ENCODE assay signal across 9 cellular contexts in the genomic region with DNA sequence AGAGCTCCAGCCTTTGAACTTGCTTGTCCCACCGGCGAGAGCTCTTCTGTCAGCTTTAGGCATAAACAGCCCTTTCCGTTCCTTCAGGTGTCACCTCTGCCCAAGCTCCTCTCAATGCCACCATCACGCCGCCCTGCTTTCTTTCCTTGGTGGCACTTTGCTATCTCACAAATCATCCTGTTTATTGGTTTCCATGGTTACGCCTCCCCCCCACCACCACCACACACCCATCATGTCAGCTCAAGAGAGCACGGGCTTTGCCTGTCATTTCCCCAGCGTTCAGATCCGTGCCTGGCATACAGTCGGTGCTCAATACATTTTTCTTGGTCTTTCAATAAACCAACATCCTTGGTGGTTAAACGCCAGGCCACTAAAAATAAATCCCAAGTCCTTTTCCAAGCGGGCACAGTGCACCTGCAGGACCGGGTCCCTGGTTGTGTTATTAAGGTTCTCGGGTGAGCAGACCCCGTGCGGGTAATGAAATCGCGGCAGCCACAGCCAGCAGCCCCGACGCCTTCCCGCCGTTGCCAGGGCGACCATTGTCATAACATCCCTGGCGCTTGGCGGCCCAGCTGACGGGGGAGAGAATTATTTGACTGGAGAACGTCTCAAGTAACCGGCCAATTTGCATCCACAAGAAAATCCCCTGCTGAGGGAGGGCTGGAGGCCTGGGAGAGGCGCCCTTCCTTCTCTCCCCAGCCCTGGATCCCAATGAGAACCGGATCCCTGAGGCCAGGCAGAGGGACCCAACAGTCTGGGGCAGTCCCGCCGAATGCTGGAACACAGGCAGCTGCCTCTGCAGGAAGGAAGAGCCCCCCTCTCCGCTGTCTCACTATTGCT.
DNase-seq lines count a peak whose midpoint lies in the region; ATAC-seq and TF ChIP-seq lines count a peak whose summit lies in the region.
"Had no signal": no experiment of that assay in that cellular context is flagged by ENCODE, and none has a peak within 500 bp of the region (broad histone marks: within the 10 kb centered on the region; RNA-seq: fewer than 3 reads in every experiment).

No MANE protein-coding gene starts in this region.

- peak overlapping the region; percentile 55; the same call in 1 of the 2 replicates for H3K4me3 ChIP-seq in iPS-20b (ENCODE audit: low read length)
- no peak overlapping the region for H3K4me3 ChIP-seq in Peyer's patch
- H3K4me3 ChIP-seq: body of pancreas had no signal

- no peak for TF ChIP-seq CTCF in Peyer's patch (IDR thresholded peaks at IDR 0.05)

- no peaks in the 10 kb centered on the region for H3K9me3 Mint-ChIP-seq in activated T-cell treated with anti-CD3 and anti-CD28 coated beads, Interleukin-2, amount 50 U/mL, for 72 hours

- H3K9me3 ChIP-seq in iPS-20b (ENCODE audit: insufficient read depth, low read depth, low read length) (no peaks in the 10 kb centered on the region), Peyer's patch (no peaks in the 10 kb centered on the region)
- H3K9me3 ChIP-seq: body of pancreas had no signal

- H3K4me3 Mint-ChIP-seq in activated T-cell treated with anti-CD3 and anti-CD28 coated beads, Interleukin-2, amount 50 U/mL, for 72 hours, result peak overlapping the region; percentile 41 to 47

- peak; percentile 60 to 74 for ATAC-seq in activated T-cell treated with anti-CD3 and anti-CD28 coated beads, Interleukin-2, amount 50 U/mL, for 72 hours (replicated peaks in 1 of 2)

- H3K27me3 Mint-ChIP-seq in activated T-cell treated with anti-CD3 and anti-CD28 coated beads, Interleukin-2, amount 50 U/mL, for 72 hours (ENCODE audit: low read depth), result peaks cover 20% of the 10 kb centered on the region

- no peak overlapping the region for H3K27ac Mint-ChIP-seq in activated T-cell treated with anti-CD3 and anti-CD28 coated beads, Interleukin-2, amount 50 U/mL, for 72 hours

- H3K4me1 ChIP-seq in iPS-20b (ENCODE audit: insufficient read depth, low read length) (peaks cover 5% of the 10 kb centered on the region; the same call in 1 of the 2 replicates), Peyer's patch (no peaks in the 10 kb centered on the region)

- peak; percentile 74 for DNase-seq in G401 (ENCODE audit: low spot score)
- peak; percentile 34 to 43 for DNase-seq in NCI-H1930 (lab: John Stamatoyannopoulos, UW)
- DNase-seq in activated T-cell treated with anti-CD3 and anti-CD28 coated beads, Interleukin-2, amount 50 U/mL, for 72 hours, result peak; percentile 23 to 37
- DNase-seq in UCSD-AML1 (lab: John Stamatoyannopoulos, UW; ENCODE audit: unreplicated experiment), result no peak
- no peak for DNase-seq in Peyer's patch
- no peak for DNase-seq in KG1 (lab: John Stamatoyannopoulos, UW)
- DNase-seq in GM03348 (ENCODE audit: low spot score), result no peak

- no peak overlapping the region for H3K9ac ChIP-seq in iPS-20b (ENCODE audit: low read depth, low read length)

- in situ Hi-C loops in G401 (cut with HindIII; ENCODE audit: low sequenced_read_pairs), result no loop called here

- H3K27ac ChIP-seq in iPS-20b (ENCODE audit: low read length) (no peak overlapping the region), Peyer's patch (no peak overlapping the region)
- H3K27ac ChIP-seq: body of pancreas had no signal

- TF ChIP-seq POLR2A in Peyer's patch (IDR thresholded peaks at IDR 0.05), result no peak

- no peaks in the 10 kb centered on the region for H3K36me3 Mint-ChIP-seq in activated T-cell treated with anti-CD3 and anti-CD28 coated beads, Interleukin-2, amount 50 U/mL, for 72 hours (ENCODE audit: insufficient read depth in 2 of 2)

- H3K4me1 Mint-ChIP-seq in activated T-cell treated with anti-CD3 and anti-CD28 coated beads, Interleukin-2, amount 50 U/mL, for 72 hours (ENCODE audit: low read depth), result peaks cover 15% of the 10 kb centered on the region

- no peaks in the 10 kb centered on the region for H3K36me3 ChIP-seq in iPS-20b (ENCODE audit: insufficient read depth, low read depth, low read length)
- no peaks in the 10 kb centered on the region for H3K36me3 ChIP-seq in Peyer's patch

- H3K27me3 ChIP-seq in iPS-20b (ENCODE audit: insufficient read depth, low read length) (peaks cover 6% of the 10 kb centered on the region), Peyer's patch (no peaks in the 10 kb centered on the region)
- H3K27me3 ChIP-seq: body of pancreas had no signal

Comparison
In these comparisons a context has a peak if more than half of its experiments do, and no peak if none do; other contexts are left out.
1. DNase-seq: peak in G401 (single experiment), NCI-H1930 (2 of 2) and activated T-cell treated with anti-CD3 and anti-CD28 coated beads, Interleukin-2, amount 50 U/mL, for 72 hours (2 of 2); none in UCSD-AML1 (single experiment), Peyer's patch (0 of 3), KG1 (single experiment) and GM03348 (single experiment).